Comparison of ENCODE assay signal across 32 cellular contexts in the genomic region with DNA sequence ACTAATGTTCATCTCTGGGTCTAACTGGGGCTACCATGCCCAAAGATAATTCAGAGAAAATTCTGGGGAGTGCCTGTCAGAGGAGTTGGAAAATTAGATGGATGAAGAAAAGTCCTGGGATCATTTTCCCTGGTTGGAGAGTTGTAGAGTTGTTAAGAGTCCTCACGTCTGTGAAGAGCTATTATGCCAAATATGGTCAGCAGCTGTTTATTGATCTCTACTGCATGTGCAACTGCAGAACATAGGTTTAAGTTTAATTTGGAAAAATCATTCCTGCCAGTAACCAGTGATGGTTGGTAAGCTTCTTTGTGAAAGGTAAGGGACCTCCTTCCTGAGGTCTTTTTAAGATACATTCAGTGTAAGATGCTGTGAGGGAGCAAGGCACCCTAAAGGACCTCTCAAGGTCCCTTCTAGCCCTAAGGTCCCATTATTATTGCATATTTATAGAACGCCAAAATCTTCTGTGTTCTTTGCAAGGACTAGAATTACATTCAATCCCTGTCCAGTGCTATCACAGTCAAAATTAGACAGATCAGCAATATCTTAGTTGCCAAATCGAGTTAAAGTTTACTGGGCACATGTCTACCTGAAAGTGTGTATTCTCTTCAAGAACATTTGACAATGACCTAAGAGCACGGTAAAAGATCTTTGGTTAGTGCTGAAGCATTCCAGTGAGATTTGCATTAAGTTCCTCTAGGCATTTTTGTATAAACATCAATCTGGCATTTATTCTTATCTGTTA.
"Had no signal": no experiment of that assay in that cellular context is flagged by ENCODE, and none has a peak within 500 bp of the region (broad histone marks: within the 10 kb centered on the region; RNA-seq: fewer than 3 reads in every experiment).

No MANE protein-coding gene starts in this region.

- H3K4me3 ChIP-seq: Peyer's patch had no signal

- H3K4me1 ChIP-seq: Peyer's patch had no signal

- H3K9me3 Mint-ChIP-seq: activated naive CD4-positive, alpha-beta T cell treated with anti-CD3 and anti-CD28 coated beads, Interleukin-2, amount 10 ng/mL, durations not matched to agents 7 days and 5 days had no signal

- H3K4me1 Mint-ChIP-seq: activated B cell treated with CpG ODN at 0.5 μM for 24 hours; activated naive CD4-positive, alpha-beta T cell treated with anti-CD3 and anti-CD28 coated beads, Interleukin-2, amount 10 ng/mL, durations not matched to agents 7 days and 5 days had no signal

- DNase-seq: activated B cell treated with CpG ODN at 0.5 μM for 24 hours; activated CD4-positive, alpha-beta T cell treated with anti-CD3 and anti-CD28 coated beads for 4 hours; activated CD4-positive, alpha-beta T cell treated with anti-CD3 and anti-CD28 coated beads, Interleukin-2, amount 50 U/mL, for 1 hour; activated CD4-positive, CD25-positive, alpha-beta regulatory T cell treated with anti-CD3 and anti-CD28 coated beads, Interleukin-2, amount 50 U/mL, for 72 hours; activated CD8-positive, alpha-beta memory T cell treated with anti-CD3 and anti-CD28 coated beads, Interleukin-2, amount 50 U/mL, for 4 hours; activated effector memory CD4-positive, alpha-beta T cell treated with Interleukin-2 at 50 U/mL for 16 hours; activated naive CD4-positive, alpha-beta T cell treated with anti-CD3 and anti-CD28 coated beads, Interleukin-2, amount 10 ng/mL, durations not matched to agents 7 days and 5 days; activated T-cell treated with anti-CD3 and anti-CD28 coated beads for 4 hours; activated T-cell treated with anti-CD3 and anti-CD28 coated beads, Interleukin-2, amount 50 U/mL, for 4 hours; anterior cingulate cortex; caudate nucleus; cerebellar nuclear complex; Karpas-422; NCI-H1048; NCI-H1436 treated with DMSO at 0.1 percent for 48 hours; NCI-H1694 treated with DMSO at 0.1 percent for 48 hours; NCI-H2029; NCI-H2171; NCI-H524; NCI-H69; NCI-H82; NK-92 treated with Interleukin-12 subunit alpha and Interleukin-12 subunit beta, amount 100 ng/mL, for 24 hours; PC-3; Peyer's patch; RPMI8226; SIG-M5; T-helper 9 cell had no signal

- H3K27me3 ChIP-seq: Peyer's patch had no signal

- H3K27me3 Mint-ChIP-seq: activated B cell treated with CpG ODN at 0.5 μM for 24 hours; activated CD4-positive, alpha-beta memory T cell treated with anti-CD3 and anti-CD28 coated beads for 36 hours; activated naive CD4-positive, alpha-beta T cell treated with anti-CD3 and anti-CD28 coated beads, Interleukin-2, amount 10 ng/mL, durations not matched to agents 7 days and 5 days; activated naive CD8-positive, alpha-beta T cell; activated naive CD8-positive, alpha-beta T cell treated with anti-CD3 and anti-CD28 coated beads, Interleukin-2, amount 50 U/mL, for 24 hours; brain had no signal

- ATAC-seq: PC-3, SK-N-SH treated with all-trans-retinoic acid at 6 μM for 48 hours had no signal

- H3K4me3 Mint-ChIP-seq: activated B cell treated with CpG ODN at 0.5 μM for 24 hours; activated CD4-positive, alpha-beta memory T cell treated with anti-CD3 and anti-CD28 coated beads for 36 hours; activated naive CD4-positive, alpha-beta T cell treated with anti-CD3 and anti-CD28 coated beads, Interleukin-2, amount 10 ng/mL, durations not matched to agents 7 days and 5 days; activated naive CD8-positive, alpha-beta T cell; activated naive CD8-positive, alpha-beta T cell treated with anti-CD3 and anti-CD28 coated beads, Interleukin-2, amount 50 U/mL, for 24 hours; activated T-cell treated with anti-CD3 and anti-CD28 coated beads, Interleukin-2, amount 50 U/mL, for 4 hours; brain had no signal

- H3K27ac Mint-ChIP-seq: activated B cell treated with CpG ODN at 0.5 μM for 24 hours; activated CD4-positive, alpha-beta memory T cell treated with anti-CD3 and anti-CD28 coated beads for 36 hours; activated naive CD4-positive, alpha-beta T cell treated with anti-CD3 and anti-CD28 coated beads, Interleukin-2, amount 10 ng/mL, durations not matched to agents 7 days and 5 days; activated naive CD8-positive, alpha-beta T cell; activated naive CD8-positive, alpha-beta T cell treated with anti-CD3 and anti-CD28 coated beads, Interleukin-2, amount 50 U/mL, for 24 hours; brain had no signal

- H3K9me3 ChIP-seq: Peyer's patch had no signal

- H3K36me3 ChIP-seq: Peyer's patch had no signal
